Comparison of ENCODE assay signal across 28 cellular contexts in the genomic region with DNA sequence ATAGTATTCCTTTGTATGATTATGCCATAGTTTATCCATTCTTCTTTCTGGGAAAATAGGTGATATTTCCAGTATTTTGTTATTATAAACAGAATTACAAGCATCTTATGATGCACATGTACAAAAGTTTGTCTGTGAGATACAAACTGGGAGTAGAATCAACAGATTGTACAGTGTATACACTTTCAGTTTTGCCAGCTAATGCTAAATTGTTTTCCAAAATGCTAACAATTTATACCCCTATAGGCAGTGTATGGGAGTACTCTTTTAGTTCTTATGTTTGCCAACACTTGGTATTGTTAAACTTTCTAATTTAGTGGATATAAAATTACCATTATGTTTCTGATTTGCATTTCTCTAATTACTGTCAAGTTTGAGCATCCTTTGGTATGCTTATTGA.
"Had no signal": no experiment of that assay in that cellular context is flagged by ENCODE, and none has a peak within 500 bp of the region (broad histone marks: within the 10 kb centered on the region; RNA-seq: fewer than 3 reads in every experiment).

No MANE protein-coding gene starts in this region.

- H3K4me3 Mint-ChIP-seq: activated B cell treated with CpG ODN at 0.5 μM for 24 hours; activated naive CD4-positive, alpha-beta T cell treated with anti-CD3 and anti-CD28 coated beads, Interleukin-2, amount 50 U/mL, for 24 hours; activated naive CD8-positive, alpha-beta T cell treated with anti-CD3 and anti-CD28 coated beads for 36 hours; activated naive CD8-positive, alpha-beta T cell treated with anti-CD3 and anti-CD28 coated beads, Interleukin-2, amount 50 U/mL, for 24 hours; activated T-cell treated with anti-CD3 and anti-CD28 coated beads, Interleukin-2, amount 50 U/mL, for 24 hours; activated T-helper 17 cell treated with anti-CD3 and anti-CD28 coated beads, Interleukin-2, amount 50 U/mL, for 72 hours; T-helper 1 cell treated with Interleukin-12 subunit alpha and Interleukin-12 subunit beta and Interleukin-4 antibody, amounts not matched to agents 30 μg/mL and 1 μg/mL, for 36 hours; T-helper 2 cell treated with Interferon-gamma antibody and Interleukin-4, amounts not matched to agents 5 μg/mL and 100 μg/mL, for 36 hours had no signal

- H3K27me3 Mint-ChIP-seq: activated B cell treated with CpG ODN at 0.5 μM for 24 hours; activated naive CD4-positive, alpha-beta T cell treated with anti-CD3 and anti-CD28 coated beads, Interleukin-2, amount 50 U/mL, for 24 hours; activated naive CD8-positive, alpha-beta T cell treated with anti-CD3 and anti-CD28 coated beads for 36 hours; activated naive CD8-positive, alpha-beta T cell treated with anti-CD3 and anti-CD28 coated beads, Interleukin-2, amount 50 U/mL, for 24 hours; activated T-cell treated with anti-CD3 and anti-CD28 coated beads, Interleukin-2, amount 50 U/mL, for 24 hours; activated T-helper 17 cell treated with anti-CD3 and anti-CD28 coated beads, Interleukin-2, amount 50 U/mL, for 72 hours had no signal

- H3K27me3 ChIP-seq: adrenal gland, body of pancreas had no signal

- H3K9me3 Mint-ChIP-seq: activated B cell treated with CpG ODN at 0.5 μM for 24 hours; activated naive CD4-positive, alpha-beta T cell treated with anti-CD3 and anti-CD28 coated beads, Interleukin-2, amount 50 U/mL, for 24 hours; activated naive CD8-positive, alpha-beta T cell treated with anti-CD3 and anti-CD28 coated beads for 36 hours; activated naive CD8-positive, alpha-beta T cell treated with anti-CD3 and anti-CD28 coated beads, Interleukin-2, amount 50 U/mL, for 24 hours; activated T-cell treated with anti-CD3 and anti-CD28 coated beads, Interleukin-2, amount 50 U/mL, for 24 hours; activated T-helper 17 cell treated with anti-CD3 and anti-CD28 coated beads, Interleukin-2, amount 50 U/mL, for 72 hours; T-helper 1 cell treated with Interleukin-12 subunit alpha and Interleukin-12 subunit beta and Interleukin-4 antibody, amounts not matched to agents 30 μg/mL and 1 μg/mL, for 36 hours; T-helper 2 cell treated with Interferon-gamma antibody and Interleukin-4, amounts not matched to agents 5 μg/mL and 100 μg/mL, for 36 hours had no signal

- ATAC-seq: activated CD4-positive, CD25-positive, alpha-beta regulatory T cell treated with anti-CD3 and anti-CD28 coated beads, Interleukin-2, amount 50 U/mL, for 24 hours; activated naive CD8-positive, alpha-beta T cell treated with anti-CD3 and anti-CD28 coated beads, Interleukin-2, amount 50 U/mL, for 24 hours; activated T-helper 17 cell treated with anti-CD3 and anti-CD28 coated beads, Interleukin-2, amount 50 U/mL, for 72 hours; body of pancreas; esophagus mucosa had no signal

- DNase-seq: activated B cell treated with CpG ODN at 0.5 μM for 24 hours; activated CD4-positive, alpha-beta T cell treated with anti-CD3 and anti-CD28 coated beads for 48 hours; activated CD4-positive, alpha-beta T cell treated with anti-CD3 and anti-CD28 coated beads, Interleukin-2, amount 50 U/mL, for 1 hour; activated CD4-positive, alpha-beta T cell treated with anti-CD3 and anti-CD28 coated beads, Interleukin-2, amount 50 U/mL, for 48 hours; activated CD8-positive, alpha-beta memory T cell treated with anti-CD3 and anti-CD28 coated beads, Interleukin-2, amount 50 U/mL, for 48 hours; activated effector memory CD4-positive, alpha-beta T cell treated with Interleukin-2 at 50 U/mL for 16 hours; activated gamma-delta T cell treated with Interleukin-2 at 50 U/mL for 16 hours; activated naive CD4-positive, alpha-beta T cell treated with Interleukin-2 at 50 U/mL for 16 hours; activated naive CD8-positive, alpha-beta T cell treated with anti-CD3 and anti-CD28 coated beads for 36 hours; activated naive CD8-positive, alpha-beta T cell treated with anti-CD3 and anti-CD28 coated beads, Interleukin-2, amount 50 U/mL, for 24 hours; activated T-cell treated with anti-CD3 and anti-CD28 coated beads for 4 hours; activated T-cell treated with anti-CD3 and anti-CD28 coated beads, Interleukin-2, amount 50 U/mL, for 24 hours; adrenal gland; amygdala; aorta; body of pancreas; caudate nucleus; effector CD8-positive, alpha-beta T cell; foreskin fibroblast; head of caudate nucleus; T1000; WERI-Rb-1 had no signal

- H3K27ac ChIP-seq: adrenal gland, body of pancreas, WERI-Rb-1 had no signal

- H3K9me3 ChIP-seq: adrenal gland, body of pancreas had no signal

- H3K27ac Mint-ChIP-seq: activated B cell treated with CpG ODN at 0.5 μM for 24 hours; activated naive CD4-positive, alpha-beta T cell treated with anti-CD3 and anti-CD28 coated beads, Interleukin-2, amount 50 U/mL, for 24 hours; activated naive CD8-positive, alpha-beta T cell treated with anti-CD3 and anti-CD28 coated beads for 36 hours; activated naive CD8-positive, alpha-beta T cell treated with anti-CD3 and anti-CD28 coated beads, Interleukin-2, amount 50 U/mL, for 24 hours; activated T-cell treated with anti-CD3 and anti-CD28 coated beads, Interleukin-2, amount 50 U/mL, for 24 hours; activated T-helper 17 cell treated with anti-CD3 and anti-CD28 coated beads, Interleukin-2, amount 50 U/mL, for 72 hours; T-helper 1 cell treated with Interleukin-12 subunit alpha and Interleukin-12 subunit beta and Interleukin-4 antibody, amounts not matched to agents 30 μg/mL and 1 μg/mL, for 36 hours; T-helper 2 cell treated with Interferon-gamma antibody and Interleukin-4, amounts not matched to agents 5 μg/mL and 100 μg/mL, for 36 hours had no signal

- H3K4me1 ChIP-seq: adrenal gland, body of pancreas had no signal

- H3K4me3 ChIP-seq: adrenal gland, body of pancreas had no signal
